Comparison of ENCODE assay signal across 8 cellular contexts in the genomic region with DNA sequence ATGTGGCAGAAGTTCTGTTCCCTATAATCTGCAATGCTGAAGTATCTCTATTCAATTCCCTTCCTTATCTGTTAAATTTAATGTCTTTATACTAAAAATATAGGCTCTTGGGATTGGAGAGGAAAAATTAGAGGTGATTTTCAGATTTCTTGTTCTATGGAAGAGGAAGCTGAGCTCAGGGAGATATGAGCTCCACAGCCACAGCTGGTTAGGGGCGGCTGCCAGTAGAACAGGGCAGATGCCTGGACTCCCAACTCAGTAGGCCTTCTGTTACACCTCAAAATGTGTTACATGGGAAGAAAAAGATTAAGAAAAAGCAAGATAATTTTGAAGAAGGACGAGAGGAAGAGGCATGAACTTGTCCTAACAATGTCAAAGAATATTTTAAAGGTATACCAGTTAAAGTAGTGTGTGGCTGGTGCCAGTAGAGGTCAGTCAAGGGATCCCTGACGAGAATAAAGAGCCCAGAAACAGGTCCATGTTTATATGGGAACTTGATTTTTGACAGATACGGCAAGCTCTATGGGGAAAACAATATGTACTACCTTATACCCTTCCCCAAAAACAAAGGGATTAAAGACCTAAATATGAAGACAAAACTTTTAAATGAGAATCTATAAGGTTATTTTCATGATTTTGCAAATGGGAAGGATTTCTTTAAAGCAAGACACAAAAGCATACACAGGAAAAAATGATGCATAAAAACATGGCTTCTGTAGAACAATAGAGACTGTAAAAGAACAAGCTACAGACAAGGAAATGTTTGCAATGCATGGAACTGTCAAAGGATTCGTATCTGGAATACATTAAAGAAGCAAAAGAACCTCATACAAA. TPM values are rescaled to one million over a fixed set of nuclear protein-coding genes. Genes with fewer than 3 reads are reported as not detected.
DNase-seq lines count a peak whose midpoint lies in the region; ATAC-seq, FAIRE-seq and TF ChIP-seq lines count a peak whose summit lies in the region.

No MANE protein-coding gene starts in this region.

- H3K9ac ChIP-seq in mesendoderm (ENCODE audit: low read length) = no peak overlapping the region

- no peak overlapping the region for H3K4ac ChIP-seq in mesendoderm (ENCODE audit: low read depth, low read length)

- peak; percentile 90 for FAIRE-seq in H54 (lab: Jason Lieb, UNC)

- no peak overlapping the region for H4K8ac ChIP-seq in mesendoderm (ENCODE audit: low read depth, low read length)

- no peak overlapping the region for H3K56ac ChIP-seq in mesendoderm (ENCODE audit: low read length)

- H2BK120ac ChIP-seq in mesendoderm (ENCODE audit: low read depth, low read length) = no peak overlapping the region

- no peaks in the 10 kb centered on the region for H3K36me3 ChIP-seq in mesendoderm (ENCODE audit: control insufficient read depth, insufficient read depth, low read length)

- no peak overlapping the region for H3K23ac ChIP-seq in mesendoderm (ENCODE audit: low read length)

- WGBS in mesendoderm (ENCODE audit: extremely low coverage, insufficient coverage, low lambda C conversion rate) = no CpG with 5 or more reads among the region's 5 CpGs

- ATAC-seq in HG03108 (IDR thresholded peaks at IDR 0.05; ENCODE audit: unreplicated experiment) = no peak

- no peaks in the 10 kb centered on the region for H3K4me1 ChIP-seq in mesendoderm (ENCODE audit: control insufficient read depth, low read depth, low read length)

- H3K18ac ChIP-seq in mesendoderm (ENCODE audit: low read length) = no peak overlapping the region

- no peak overlapping the region for H3K4me2 ChIP-seq in mesendoderm (ENCODE audit: low read length)

- TF ChIP-seq POLR2A in H54 (IDR thresholded peaks at IDR 0.05; ENCODE audit: low read depth, low read length) = no peak

- no peak overlapping the region for H2BK15ac ChIP-seq in mesendoderm (replicated peaks; ENCODE audit: low read depth)

- H3K27ac ChIP-seq in mesendoderm (ENCODE audit: low read depth, low read length) = no peak overlapping the region

- H3K79me1 ChIP-seq in mesendoderm (ENCODE audit: low read length) = no peaks in the 10 kb centered on the region

- no peaks in the 10 kb centered on the region for H3K79me2 ChIP-seq in mesendoderm (ENCODE audit: control insufficient read depth, insufficient read depth, low read length)

- no peaks in the 10 kb centered on the region for H3K27me3 ChIP-seq in mesendoderm (ENCODE audit: insufficient read depth, low read length, poor library complexity)

- no peak overlapping the region for H2AK5ac ChIP-seq in mesendoderm (ENCODE audit: low read length)

- H2BK5ac ChIP-seq in mesendoderm (ENCODE audit: low read length) = no peak overlapping the region

- H4K5ac ChIP-seq in mesendoderm (ENCODE audit: low read length) = no peak overlapping the region

- peak in 2 of 3 experiments; percentile 8 to 37 for DNase-seq in NCI-H1417 (lab: John Stamatoyannopoulos, UW)
- DNase-seq in NCI-H1417 treated with DMSO at 0.1 percent for 48 hours (lab: John Stamatoyannopoulos, UW) = no peak
- peak; percentile 25 for DNase-seq in H54 (ENCODE audit: insufficient read length, low spot score)
- peak; percentile 17 to 43 for DNase-seq in NCI-H524 (lab: John Stamatoyannopoulos, UW)
- DNase-seq in cerebellum (ENCODE audit: low spot score) = peak; percentile 50
- peak; percentile 52 for DNase-seq in mesendoderm
- no peak for DNase-seq in dedifferentiated amniotic fluid mesenchymal stem cell (ENCODE audit: extremely low spot score)

- no peak overlapping the region for H3K4me3 ChIP-seq in mesendoderm (ENCODE audit: low read length)

RNA-seq across cellular contexts. Expression of a gene that starts 28.7 kb away (rescaled TPM):
- 25.7 TPM for total RNA-seq in cerebellum
- polyA plus RNA-seq in mesendoderm (2013, experiment 1 of 2) = 43.9 TPM
- 45.0 TPM for polyA plus RNA-seq in mesendoderm (2013, experiment 2 of 2)

RNA-seq across cellular contexts. Expression of a gene that starts 42.6 kb away (rescaled TPM):
- total RNA-seq in cerebellum = 25.2 TPM
- polyA plus RNA-seq in mesendoderm (2013, experiment 1 of 2) = 104 TPM
- 108 TPM for polyA plus RNA-seq in mesendoderm (2013, experiment 2 of 2)

RNA-seq across cellular contexts. Expression of a gene that starts 42.8 kb away (rescaled TPM):
- total RNA-seq in cerebellum = 39.8 TPM
- 38.8 TPM for polyA plus RNA-seq in mesendoderm (2013, experiment 1 of 2)
- polyA plus RNA-seq in mesendoderm (2013, experiment 2 of 2) = 41.9 TPM

Comparison
In these comparisons a context has a peak if more than half of its experiments do, and no peak if none do; other contexts are left out.
1. DNase-seq: peak in NCI-H1417 (2 of 3), H54 (single experiment), NCI-H524 (2 of 2), cerebellum (single experiment) and mesendoderm (single experiment); none in NCI-H1417 treated with DMSO at 0.1 percent for 48 hours (single experiment) and dedifferentiated amniotic fluid mesenchymal stem cell (single experiment).